ENCODE assay signal across 10 cellular contexts in the genomic region with DNA sequence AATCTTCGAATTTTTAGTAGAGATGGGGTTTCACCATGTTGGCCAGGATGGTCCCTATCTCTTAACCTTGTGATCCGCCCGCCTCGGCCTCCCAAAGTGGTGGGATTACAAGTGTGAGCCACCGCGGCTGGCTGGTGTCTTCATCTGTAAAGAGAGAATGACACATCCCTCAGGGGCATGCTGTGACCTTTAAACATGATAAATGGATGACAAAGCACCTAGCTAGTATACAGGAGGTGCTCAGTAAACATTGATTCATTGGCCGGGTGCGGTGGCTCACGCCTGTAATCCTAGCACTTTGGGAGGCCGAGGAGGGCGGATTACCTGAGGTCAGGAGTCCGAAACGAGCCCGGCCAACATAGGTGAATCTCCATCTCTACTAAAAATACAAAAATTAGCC. TPM values are rescaled to one million over a fixed set of nuclear protein-coding genes. Genes with fewer than 3 reads are reported as not detected.
"Had no signal": no experiment of that assay in that cellular context is flagged by ENCODE, and none has a peak within 500 bp of the region (broad histone marks: within the 10 kb centered on the region; RNA-seq: fewer than 3 reads in every experiment).

No MANE protein-coding gene starts in this region.

RNA-seq across cellular contexts. Expression of gene NHERF4, which starts 6.0 kb away (rescaled TPM):
- total RNA-seq: left lung, mononuclear cell, myocyte, osteoblast had no signal
- polyA plus RNA-seq: keratinocyte; naive thymus-derived CD4-positive, alpha-beta T cell; neural cell had no signal

RNA-seq across cellular contexts. Expression of gene ABCG4, which starts 42.4 kb away (rescaled TPM):
- total RNA-seq: natural killer cell treated with Interleukin-12 subunit alpha and Interleukin-12 subunit beta and Interleukin-15 and Interleukin-18, amount 100 ng/mL, for 72 hours; osteoblast; pancreas; subcutaneous adipose tissue had no signal
- polyA plus RNA-seq: naive thymus-derived CD4-positive, alpha-beta T cell had no signal
